8 cellular contexts compared by ENCODE assay signal in genomic region chr2:131413148-131413747, GRCh38. TPM values are rescaled to one million over a fixed set of nuclear protein-coding genes. Genes with fewer than 3 reads are reported as not detected.
DNase-seq lines count a peak whose midpoint lies in the region; ATAC-seq and TF ChIP-seq lines count a peak whose summit lies in the region.

No MANE protein-coding gene starts in this region.

- peak; percentile 69; the same call in 2 of the 3 replicates for TF ChIP-seq CTCF in GM12872 (IDR thresholded peaks at IDR 0.05; ENCODE audit: insufficient read depth, low read depth, low read length)
- TF ChIP-seq CTCF in WTC11 (IDR thresholded peaks at IDR 0.05), result peak; percentile 59

- DNase-seq in AG20443 (ENCODE audit: low spot score) (peak; percentile 65), NCI-H2081 (lab: John Stamatoyannopoulos, UW) (peak; percentile 46 to 64), WTC11 (ENCODE audit: low spot score) (no peak), glomerular visceral epithelial cell (ENCODE audit: extremely low spot score) (peak; percentile 61), retina (peak; percentile 76)
- DNase-seq in stimulated activated naive CD4-positive, alpha-beta T cell treated with Interleukin-2 at 50 U/mL for 16 hours (lab: John Stamatoyannopoulos, UW), result no peak

- H3K4me3 Mint-ChIP-seq in WTC11, result no peak overlapping the region

- H3K27ac Mint-ChIP-seq in WTC11, result no peak overlapping the region

- H3K9me3 Mint-ChIP-seq in WTC11, result no peaks in the 10 kb centered on the region

- POLR2A ChIA-PET in WTC11 (lab: Charles Lee), result interaction anchor here (0.6 to 1.1 kb wide), 2 partner anchors 79 to 323 kb away, joined by 3 to 9 read pairs; no protein-coding TSS in a partner anchor

- no peaks in the 10 kb centered on the region for H3K27me3 Mint-ChIP-seq in WTC11 (ENCODE audit: low read depth)

- CTCF ChIA-PET in WTC11 (lab: Charles Lee), result interaction anchor here (0.6 to 2.2 kb wide), 8 partner anchors 9 to 288 kb away, joined by 3 to 14 read pairs (median 6); partner anchors contain the start of gene MZT2A

- ATAC-seq in HG02884 (IDR thresholded peaks at IDR 0.05; ENCODE audit: unreplicated experiment), result peak; percentile 91
- ATAC-seq in WTC11, result peak; percentile 66

- no peaks in the 10 kb centered on the region; the same call in 1 of the 2 replicates for H3K4me1 Mint-ChIP-seq in WTC11

- no peaks in the 10 kb centered on the region for H3K36me3 Mint-ChIP-seq in WTC11

TF ChIP-seq in WTC11, 78 proteins besides CTCF, POLR2A, EP300 and RAD21:
- no peak for TF ChIP-seq JAZF1 (CRISPR knock-in tag; IDR thresholded peaks at IDR 0.05)
- no peak for TF ChIP-seq ELF4 (CRISPR knock-in tag; IDR thresholded peaks at IDR 0.05; ENCODE audit: low read depth)
- TF ChIP-seq FOXJ3 (CRISPR knock-in tag; IDR thresholded peaks at IDR 0.05; ENCODE audit: borderline replicate concordance), result no peak
- no peak for TF ChIP-seq ZNF232 (CRISPR knock-in tag; IDR thresholded peaks at IDR 0.05)
- no peak for TF ChIP-seq RORB (CRISPR knock-in tag; IDR thresholded peaks at IDR 0.05)
- no peak for TF ChIP-seq GABPB1 (CRISPR knock-in tag; IDR thresholded peaks at IDR 0.05)
- no peak for TF ChIP-seq ZNF121 (CRISPR knock-in tag; IDR thresholded peaks at IDR 0.05)
- TF ChIP-seq FOXP4 (CRISPR knock-in tag; IDR thresholded peaks at IDR 0.05), result no peak
- TF ChIP-seq ZNF219 (CRISPR knock-in tag; IDR thresholded peaks at IDR 0.05; ENCODE audit: borderline replicate concordance), result no peak
- no peak for TF ChIP-seq ZNF396 (CRISPR knock-in tag; IDR thresholded peaks at IDR 0.05; ENCODE audit: borderline replicate concordance)
- TF ChIP-seq MAX (CRISPR knock-in tag; IDR thresholded peaks at IDR 0.05), result no peak
- no peak for TF ChIP-seq AR (CRISPR knock-in tag; IDR thresholded peaks at IDR 0.05)
- TF ChIP-seq CREB1 (CRISPR knock-in tag; IDR thresholded peaks at IDR 0.05), result no peak
- no peak for TF ChIP-seq ZNF532 (CRISPR knock-in tag; IDR thresholded peaks at IDR 0.05; ENCODE audit: borderline replicate concordance)
- no peak for TF ChIP-seq ZBTB21 (CRISPR knock-in tag; IDR thresholded peaks at IDR 0.05; ENCODE audit: borderline replicate concordance)
- TF ChIP-seq ZNF317 (CRISPR knock-in tag; IDR thresholded peaks at IDR 0.05; ENCODE audit: borderline replicate concordance, low read depth), result no peak
- TF ChIP-seq PRRX2 (CRISPR knock-in tag; IDR thresholded peaks at IDR 0.05), result no peak
- TF ChIP-seq CBFB (CRISPR knock-in tag; IDR thresholded peaks at IDR 0.05; ENCODE audit: low read depth), result no peak
- TF ChIP-seq SMAD4 (CRISPR knock-in tag; IDR thresholded peaks at IDR 0.05), result no peak

RNA-seq across cellular contexts. Expression of gene RAB6D, which starts 49.3 kb away (rescaled TPM):
- total RNA-seq in WTC11 (2021), result 0.09 to 0.22 TPM (median 0.14 TPM) in 3 replicates

Comparison
In these comparisons a context has a peak if more than half of its experiments do, and no peak if none do; other contexts are left out.
1. DNase-seq: peak in AG20443 (single experiment), NCI-H2081 (2 of 2), glomerular visceral epithelial cell (single experiment) and retina (single experiment); none in WTC11 (single experiment) and stimulated activated naive CD4-positive, alpha-beta T cell treated with Interleukin-2 at 50 U/mL for 16 hours (single experiment).